In the genomic region with DNA sequence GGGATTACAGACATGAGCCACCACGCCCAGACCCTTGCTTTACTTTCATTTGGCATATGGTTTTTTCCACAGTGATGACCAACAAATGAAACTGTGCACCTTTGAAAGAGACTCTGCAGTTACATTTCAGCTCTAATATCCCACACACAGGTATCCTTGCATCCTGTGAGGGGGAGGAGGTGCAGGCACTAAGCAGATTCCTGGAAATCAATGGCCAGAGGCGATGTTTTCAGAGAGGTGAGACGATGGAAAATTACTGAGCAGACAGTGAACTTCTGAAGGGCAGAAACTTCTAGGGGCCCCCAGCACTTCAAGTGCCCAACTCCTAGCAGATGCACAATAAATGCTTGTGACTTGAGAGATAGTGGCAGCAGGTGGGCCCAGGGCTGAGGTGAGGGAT, we compare ENCODE assay signal across 26 cellular contexts.
"Had no signal": no experiment of that assay in that cellular context is flagged by ENCODE, and none has a peak within 500 bp of the region (broad histone marks: within the 10 kb centered on the region; RNA-seq: fewer than 3 reads in every experiment).

No MANE protein-coding gene starts in this region.

- H3K4me1 Mint-ChIP-seq: activated CD4-positive, alpha-beta T cell treated with anti-CD3 and anti-CD28 coated beads for 36 hours; activated naive CD4-positive, alpha-beta T cell treated with anti-CD3 and anti-CD28 coated beads, Interleukin-2, amount 10 ng/mL, durations not matched to agents 7 days and 5 days; central memory CD8-positive, alpha-beta T cell; immature natural killer cell; stimulated activated effector memory CD8-positive, alpha-beta T cell treated with anti-CD3 and anti-CD28 coated beads, Interleukin-12 subunit alpha, Interleukin-12 subunit beta, amount 100 ng/mL, for 72 hours had no signal

- H3K27ac Mint-ChIP-seq: activated CD4-positive, alpha-beta T cell treated with anti-CD3 and anti-CD28 coated beads for 36 hours; activated naive CD4-positive, alpha-beta T cell treated with anti-CD3 and anti-CD28 coated beads, Interleukin-2, amount 10 ng/mL, durations not matched to agents 7 days and 5 days; activated T-helper 1 cell treated with anti-CD3 and anti-CD28 coated beads, Interleukin-12 subunit alpha, Interleukin-12 subunit beta, Interleukin-2, Interleukin-4 antibody, amounts not matched to agents 30 ng/mL and 10 ng/mL and 1 ng/mL, durations not matched to agents 14 hours and 24 hours and 36 hours; dendritic cell treated with granulocyte-macrophage colony-stimulating factor and Interleukin-4, amounts not matched to agents 40 ng/mL and 50 ng/mL, for 4 days; immature natural killer cell; natural killer cell treated with Interleukin-12 subunit alpha and Interleukin-12 subunit beta and Interleukin-15 and Interleukin-18, amount 100 ng/mL, for 72 hours; stimulated activated effector memory CD8-positive, alpha-beta T cell treated with anti-CD3 and anti-CD28 coated beads, Interleukin-12 subunit alpha, Interleukin-12 subunit beta, amount 100 ng/mL, for 72 hours had no signal

- H3K36me3 ChIP-seq: esophagus muscularis mucosa, heart left ventricle, left lung, lower lobe of right lung, neutrophil, sigmoid colon had no signal

- H3K4me1 ChIP-seq: esophagus muscularis mucosa, heart left ventricle, left lung, lower lobe of right lung, sigmoid colon had no signal

- H3K4me3 Mint-ChIP-seq: activated CD4-positive, alpha-beta T cell treated with anti-CD3 and anti-CD28 coated beads for 36 hours; activated naive CD4-positive, alpha-beta T cell treated with anti-CD3 and anti-CD28 coated beads, Interleukin-2, amount 10 ng/mL, durations not matched to agents 7 days and 5 days; activated T-helper 1 cell treated with anti-CD3 and anti-CD28 coated beads, Interleukin-12 subunit alpha, Interleukin-12 subunit beta, Interleukin-2, Interleukin-4 antibody, amounts not matched to agents 30 ng/mL and 10 ng/mL and 1 ng/mL, durations not matched to agents 14 hours and 24 hours and 36 hours; central memory CD8-positive, alpha-beta T cell; dendritic cell treated with granulocyte-macrophage colony-stimulating factor and Interleukin-4, amounts not matched to agents 40 ng/mL and 50 ng/mL, for 4 days; immature natural killer cell; natural killer cell treated with Interleukin-12 subunit alpha and Interleukin-12 subunit beta and Interleukin-15 and Interleukin-18, amount 100 ng/mL, for 72 hours; stimulated activated effector memory CD8-positive, alpha-beta T cell treated with anti-CD3 and anti-CD28 coated beads, Interleukin-12 subunit alpha, Interleukin-12 subunit beta, amount 100 ng/mL, for 72 hours had no signal

- ATAC-seq: activated CD4-positive, alpha-beta T cell treated with anti-CD3 and anti-CD28 coated beads for 36 hours; foreskin keratinocyte; heart left ventricle; left lung; lower lobe of right lung; mucosa of descending colon; natural killer cell treated with Interleukin-12 subunit alpha and Interleukin-12 subunit beta and Interleukin-15 and Interleukin-18, amount 100 ng/mL, for 72 hours; stimulated activated effector memory CD8-positive, alpha-beta T cell treated with anti-CD3 and anti-CD28 coated beads, Interleukin-12 subunit alpha, Interleukin-12 subunit beta, amount 100 ng/mL, for 72 hours; stimulated activated naive CD8-positive, alpha-beta T cell treated with anti-CD3 and anti-CD28 coated beads, Interleukin-15, amount 100 ng/mL, for 72 hours had no signal

- H3K27ac ChIP-seq: esophagus muscularis mucosa, foreskin keratinocyte, heart left ventricle, left lung, lower lobe of right lung, neutrophil, sigmoid colon had no signal

- H3K36me3 Mint-ChIP-seq: activated naive CD4-positive, alpha-beta T cell treated with anti-CD3 and anti-CD28 coated beads, Interleukin-2, amount 10 ng/mL, durations not matched to agents 7 days and 5 days; natural killer cell treated with Interleukin-12 subunit alpha and Interleukin-12 subunit beta and Interleukin-15 and Interleukin-18, amount 100 ng/mL, for 72 hours; stimulated activated effector memory CD8-positive, alpha-beta T cell treated with anti-CD3 and anti-CD28 coated beads, Interleukin-12 subunit alpha, Interleukin-12 subunit beta, amount 100 ng/mL, for 72 hours had no signal

- H3K4me3 ChIP-seq: esophagus muscularis mucosa, heart left ventricle, left lung, lower lobe of right lung, mucosa of descending colon, sigmoid colon had no signal

- H3K27me3 ChIP-seq: esophagus muscularis mucosa, foreskin keratinocyte, heart left ventricle, left lung, neutrophil, sigmoid colon had no signal

- H3K9me3 Mint-ChIP-seq: activated naive CD4-positive, alpha-beta T cell treated with anti-CD3 and anti-CD28 coated beads, Interleukin-2, amount 10 ng/mL, durations not matched to agents 7 days and 5 days; activated T-helper 1 cell treated with anti-CD3 and anti-CD28 coated beads, Interleukin-12 subunit alpha, Interleukin-12 subunit beta, Interleukin-2, Interleukin-4 antibody, amounts not matched to agents 30 ng/mL and 10 ng/mL and 1 ng/mL, durations not matched to agents 14 hours and 24 hours and 36 hours; central memory CD8-positive, alpha-beta T cell; dendritic cell treated with granulocyte-macrophage colony-stimulating factor and Interleukin-4, amounts not matched to agents 40 ng/mL and 50 ng/mL, for 4 days; immature natural killer cell; natural killer cell treated with Interleukin-12 subunit alpha and Interleukin-12 subunit beta and Interleukin-15 and Interleukin-18, amount 100 ng/mL, for 72 hours; stimulated activated effector memory CD8-positive, alpha-beta T cell treated with anti-CD3 and anti-CD28 coated beads, Interleukin-12 subunit alpha, Interleukin-12 subunit beta, amount 100 ng/mL, for 72 hours; stimulated activated naive CD8-positive, alpha-beta T cell treated with anti-CD3 and anti-CD28 coated beads, Interleukin-15, amount 100 ng/mL, for 72 hours had no signal

- H3K27me3 Mint-ChIP-seq: activated CD4-positive, alpha-beta T cell treated with anti-CD3 and anti-CD28 coated beads for 36 hours; central memory CD8-positive, alpha-beta T cell; dendritic cell treated with granulocyte-macrophage colony-stimulating factor and Interleukin-4, amounts not matched to agents 40 ng/mL and 50 ng/mL, for 4 days; natural killer cell treated with Interleukin-12 subunit alpha and Interleukin-12 subunit beta and Interleukin-15 and Interleukin-18, amount 100 ng/mL, for 72 hours; stimulated activated naive CD8-positive, alpha-beta T cell treated with anti-CD3 and anti-CD28 coated beads, Interleukin-15, amount 100 ng/mL, for 72 hours had no signal

- DNase-seq: activated CD4-positive, alpha-beta T cell treated with anti-CD3 and anti-CD28 coated beads for 36 hours; activated CD4-positive, CD25-positive, alpha-beta regulatory T cell; activated CD8-positive, alpha-beta memory T cell treated with anti-CD3 and anti-CD28 coated beads for 24 hours; activated effector memory CD4-positive, alpha-beta T cell treated with anti-CD3 and anti-CD28 coated beads, Interleukin-2, amount 50 U/mL, for 16 hours; activated naive CD4-positive, alpha-beta T cell treated with anti-CD3 and anti-CD28 coated beads, Interleukin-2, amount 10 ng/mL, durations not matched to agents 7 days and 5 days; foreskin keratinocyte; heart left ventricle; hypothalamus; immature natural killer cell; kidney; left lung; lower lobe of right lung; mucosa of descending colon; retina; sigmoid colon; small intestine; stimulated activated CD4-positive, alpha-beta T cell treated with anti-CD3 and anti-CD28 coated beads, Interleukin-4, amount 100 ng/mL, for 24 hours; stimulated activated naive CD8-positive, alpha-beta T cell treated with anti-CD3 and anti-CD28 coated beads, Interleukin-15, amount 100 ng/mL, for 72 hours; substantia nigra had no signal

- H3K9me3 ChIP-seq: esophagus muscularis mucosa, heart left ventricle, left lung, lower lobe of right lung, mucosa of descending colon, neutrophil, sigmoid colon had no signal
